10 cellular contexts compared by ENCODE assay signal in genomic region chr2:219280682-219281081, GRCh38. TPM values are rescaled to one million over a fixed set of nuclear protein-coding genes. Genes with fewer than 3 reads are reported as not detected.
DNase-seq lines count a peak whose midpoint lies in the region; ATAC-seq and TF ChIP-seq lines count a peak whose summit lies in the region.
"Had no signal": no experiment of that assay in that cellular context is flagged by ENCODE, and none has a peak within 500 bp of the region (broad histone marks: within the 10 kb centered on the region; RNA-seq: fewer than 3 reads in every experiment).

No MANE protein-coding gene starts in this region.

- H3K36me3 Mint-ChIP-seq in Calu3 (ENCODE audit: insufficient read depth, unreplicated experiment), result peaks cover 31% of the 10 kb centered on the region
- peaks cover 25% of the 10 kb centered on the region for H3K36me3 Mint-ChIP-seq in endodermal cell (ENCODE audit: low read depth)

- peak overlapping the region; percentile 100 for H3K27ac ChIP-seq in RWPE2 (ENCODE audit: poor library complexity, severe bottlenecking)
- H3K27ac ChIP-seq in endodermal cell (ENCODE audit: low read depth, low read length), result no peak overlapping the region

- peaks cover 25% of the 10 kb centered on the region for H3K4me1 ChIP-seq in RWPE2 (ENCODE audit: insufficient read depth, poor library complexity, severe bottlenecking)
- peaks cover 22% of the 10 kb centered on the region for H3K4me1 ChIP-seq in endodermal cell (ENCODE audit: control insufficient read depth, insufficient read depth, low read length)
- peaks cover 27% of the 10 kb centered on the region for H3K4me1 ChIP-seq in skeletal muscle satellite cell (ENCODE audit: control insufficient read depth, insufficient read depth, low read length)

- no peak for ATAC-seq in RWPE2 (ENCODE audit: low read depth)
- no peak for ATAC-seq in GM21423 (IDR thresholded peaks at IDR 0.05; ENCODE audit: unreplicated experiment)
- ATAC-seq: right lobe of liver had no signal

- H3K27me3 ChIP-seq in RWPE2 (ENCODE audit: insufficient read depth, poor library complexity, severe bottlenecking), result no peaks in the 10 kb centered on the region
- no peaks in the 10 kb centered on the region for H3K27me3 ChIP-seq in endodermal cell (ENCODE audit: control insufficient read depth, insufficient read depth, low read length, poor library complexity, severe bottlenecking)
- no peaks in the 10 kb centered on the region for H3K27me3 ChIP-seq in skeletal muscle satellite cell (ENCODE audit: control insufficient read depth, insufficient read depth, low read length)
- H3K27me3 ChIP-seq in MG63, result no peaks in the 10 kb centered on the region
- H3K27me3 ChIP-seq: right lobe of liver had no signal

- H3K36me3 ChIP-seq in RWPE2 (ENCODE audit: low read depth) (peaks cover 35% of the 10 kb centered on the region), endodermal cell (ENCODE audit: control insufficient read depth, insufficient read depth, low read length) (peaks cover 40% of the 10 kb centered on the region), skeletal muscle satellite cell (ENCODE audit: insufficient read depth, low read length) (peaks cover 31% of the 10 kb centered on the region), MG63 (peaks cover 27% of the 10 kb centered on the region)

- WGBS in endodermal cell (ENCODE audit: insufficient coverage in 1 of 2, insufficient read length in 1 of 2), 2 experiments, result 91 to 97% methylated on average over 3 to 4 of the region's 4 CpGs

- TF ChIP-seq CTCF in Calu3 (IDR thresholded peaks at IDR 0.05; ENCODE audit: unreplicated experiment) (no peak), RWPE2 (IDR thresholded peaks at IDR 0.05; ENCODE audit: poor library complexity, severe bottlenecking) (no peak), endodermal cell (conservative IDR thresholded peaks at IDR 0.05) (no peak)

- H3K27ac Mint-ChIP-seq in Calu3 (ENCODE audit: unreplicated experiment) (no peak overlapping the region), endodermal cell (peak overlapping the region; percentile 98)

- H3K4me3 ChIP-seq in RWPE2 (ENCODE audit: severe bottlenecking) (no peak overlapping the region), endodermal cell (ENCODE audit: low read length) (peak overlapping the region; percentile 86), skeletal muscle satellite cell (ENCODE audit: low read length) (peak overlapping the region; percentile 73), MG63 (no peak overlapping the region)

- no peaks in the 10 kb centered on the region for H3K9me3 ChIP-seq in RWPE2 (ENCODE audit: severe bottlenecking)
- H3K9me3 ChIP-seq in endodermal cell (ENCODE audit: control insufficient read depth, low read length), result no peaks in the 10 kb centered on the region
- no peaks in the 10 kb centered on the region for H3K9me3 ChIP-seq in skeletal muscle satellite cell (replicated peaks; ENCODE audit: low read length)
- no peaks in the 10 kb centered on the region for H3K9me3 ChIP-seq in MG63
- H3K9me3 ChIP-seq: right lobe of liver had no signal

- CTCF ChIA-PET in Calu3 (lab: Charles Lee), result interaction anchor here (1.0 kb wide), 1 partner anchor 14 kb away, joined by 3 read pairs; no protein-coding TSS in a partner anchor

- H3K9me3 Mint-ChIP-seq in Calu3 (ENCODE audit: low read depth, unreplicated experiment) (no peaks in the 10 kb centered on the region), endodermal cell (no peaks in the 10 kb centered on the region)

- H3K27me3 Mint-ChIP-seq in Calu3 (ENCODE audit: unreplicated experiment) (no peaks in the 10 kb centered on the region), endodermal cell (ENCODE audit: insufficient read depth) (no peaks in the 10 kb centered on the region)

- H3K9ac ChIP-seq in endodermal cell (ENCODE audit: extremely low read depth, low read length, poor library complexity, severe bottlenecking) (peak overlapping the region; percentile 94), skeletal muscle satellite cell (ENCODE audit: low read depth, low read length) (peak overlapping the region; percentile 90)

- peaks cover 39% of the 10 kb centered on the region for H3K4me1 Mint-ChIP-seq in Calu3 (ENCODE audit: low read depth, unreplicated experiment)
- peaks cover 36% of the 10 kb centered on the region for H3K4me1 Mint-ChIP-seq in endodermal cell

- no peak overlapping the region for H3K4me2 ChIP-seq in skeletal muscle satellite cell (ENCODE audit: low read length)

- H3K4me3 Mint-ChIP-seq in Calu3 (ENCODE audit: low read depth, unreplicated experiment) (peak overlapping the region; percentile 87), endodermal cell (peak overlapping the region; percentile 74)

- TSS peak; percentile 50 for BruUV-seq in Calu3 (replicated peaks; lab: Mats Ljungman, UMichigan)

- in situ Hi-C loops in KBM-7 (cut with MboI; ENCODE audit: low pct_unique_long_range_greater_than_20kb, low sequenced_read_pairs), result no loop called here

- DNase-seq in Calu3 (no peak), RWPE2 (ENCODE audit: low spot score) (no peak), endodermal cell (no peak), NOMO-1 (lab: John Stamatoyannopoulos, UW; ENCODE audit: unreplicated experiment in 2 of 2) (no peak), MG63 (no peak), KBM-7 (no peak)
- DNase-seq: effector CD8-positive, alpha-beta T cell; right lobe of liver had no signal

- intact Hi-C loops in Calu3 (cut with micrococcal nuclease; ENCODE audit: unreplicated experiment), result no loop called here

RNA-seq across cellular contexts. Expression of gene DNAJB2, which starts 1.5 kb away (rescaled TPM):
- total RNA-seq in Calu3 (2022) (55.1 and 68.2 TPM in 2 replicates), endodermal cell (10 to 100 TPM; 61.9 to 80.9 TPM)
- polyA plus RNA-seq in endodermal cell (2013, experiment 1 of 2), result 49.6 TPM
- 53.0 TPM for polyA plus RNA-seq in endodermal cell (2013, experiment 2 of 2)
- 15.5 and 19.4 TPM in 2 replicates for total RNA-seq in skeletal muscle satellite cell (2012; rRNA removed)
- total RNA-seq in MG63 (2014; rRNA removed; shearing (Covaris generic); ENCODE audit: low replicate concordance), result 55.0 and 56.4 TPM in 2 replicates

RNA-seq across cellular contexts. Expression of gene TUBA4A, which starts 27.0 kb away (rescaled TPM):
- total RNA-seq in Calu3 (2022) (68.8 and 97.9 TPM in 2 replicates), endodermal cell (1 to 10 TPM; 4.0 to 9.5 TPM)
- polyA plus RNA-seq in endodermal cell (2013, experiment 1 of 2), result 3.3 TPM
- 2.3 TPM for polyA plus RNA-seq in endodermal cell (2013, experiment 2 of 2)
- 11.4 and 15.5 TPM in 2 replicates for total RNA-seq in skeletal muscle satellite cell (2012; rRNA removed)
- total RNA-seq in MG63 (2014; rRNA removed; shearing (Covaris generic); ENCODE audit: low replicate concordance), result 3.1 and 7.7 TPM in 2 replicates

RNA-seq across cellular contexts. Expression of gene TUBA4B, which starts 27.6 kb away (rescaled TPM):
- total RNA-seq in Calu3 (2022), result not detected in 2 replicates
- not detected for total RNA-seq in endodermal cell
- polyA plus RNA-seq in endodermal cell (2013, experiment 1 of 2), result not detected
- not detected for polyA plus RNA-seq in endodermal cell (2013, experiment 2 of 2)
- not detected in 2 replicates for total RNA-seq in skeletal muscle satellite cell (2012; rRNA removed)
- total RNA-seq in MG63 (2014; rRNA removed; shearing (Covaris generic); ENCODE audit: low replicate concordance), result not detected in 2 replicates

RNA-seq across cellular contexts. Expression of gene PTPRN, which starts 28.5 kb away (rescaled TPM):
- total RNA-seq in Calu3 (2022) (not detected in 2 replicates), endodermal cell (1 to 10 TPM in 1 of 2 donors, under 1 TPM in 1; 0.44 to 1.1 TPM)
- polyA plus RNA-seq in endodermal cell (2013, experiment 1 of 2), result 6.5 TPM
- polyA plus RNA-seq in endodermal cell (2013, experiment 2 of 2), result 4.9 TPM
- 0.66 and 2.5 TPM in 2 replicates for total RNA-seq in skeletal muscle satellite cell (2012; rRNA removed)
- not detected in 2 replicates for total RNA-seq in MG63 (2014; rRNA removed; shearing (Covaris generic); ENCODE audit: low replicate concordance)

RNA-seq across cellular contexts. Expression of gene STK16, which starts 35.4 kb away (rescaled TPM):
- total RNA-seq in Calu3 (2022) (26.7 and 27.0 TPM in 2 replicates), endodermal cell (10 to 100 TPM; 27.3 to 37.7 TPM)
- 34.0 TPM for polyA plus RNA-seq in endodermal cell (2013, experiment 1 of 2)
- 32.5 TPM for polyA plus RNA-seq in endodermal cell (2013, experiment 2 of 2)
- total RNA-seq in skeletal muscle satellite cell (2012; rRNA removed), result 20.8 and 28.9 TPM in 2 replicates
- 14.4 and 26.0 TPM in 2 replicates for total RNA-seq in MG63 (2014; rRNA removed; shearing (Covaris generic); ENCODE audit: low replicate concordance)

Comparison
In these comparisons a context has a peak if more than half of its experiments do, and no peak if none do; other contexts are left out.
1. H3K4me3 ChIP-seq: peak in endodermal cell (single experiment) and skeletal muscle satellite cell (single experiment); none in RWPE2 (single experiment) and MG63 (single experiment).